32 cellular contexts compared by ENCODE assay signal in the genomic region with DNA sequence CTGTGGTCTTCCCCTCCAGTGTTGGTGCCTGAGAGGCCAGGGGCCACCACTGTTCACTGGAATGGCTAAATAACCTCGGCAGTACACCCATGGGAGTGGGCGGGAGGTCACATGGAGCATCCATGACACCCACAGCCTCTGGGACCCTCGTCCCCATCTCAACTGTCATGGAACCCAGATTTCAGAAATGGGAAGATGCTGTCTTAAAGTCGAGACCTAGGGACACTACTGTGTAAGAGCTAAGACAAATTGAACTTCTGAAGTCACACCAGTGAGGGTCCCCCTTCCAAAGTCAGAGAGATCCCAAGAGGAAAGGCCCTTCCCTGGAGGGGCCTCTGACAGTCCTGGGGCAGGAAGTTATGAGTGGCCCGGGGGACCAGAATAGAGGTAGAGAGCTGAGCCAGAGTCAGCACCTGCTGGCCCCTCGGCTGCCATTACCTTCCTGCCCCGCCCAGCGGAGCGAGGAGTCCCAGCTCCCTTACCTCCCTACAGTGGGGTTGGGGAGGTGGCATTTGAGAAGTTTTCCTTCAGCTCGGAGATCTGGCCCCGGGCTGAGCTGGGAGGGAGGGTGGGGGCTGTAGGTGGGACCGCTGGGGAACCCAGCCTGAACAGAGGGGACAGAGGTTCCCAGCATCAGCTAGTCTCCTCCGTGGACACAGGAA. TPM values are rescaled to one million over a fixed set of nuclear protein-coding genes. Genes with fewer than 3 reads are reported as not detected.
"Had no signal": no experiment of that assay in that cellular context is flagged by ENCODE, and none has a peak within 500 bp of the region (broad histone marks: within the 10 kb centered on the region; RNA-seq: fewer than 3 reads in every experiment).

No MANE protein-coding gene starts in this region.

- H3K9ac ChIP-seq: parathyroid adenoma had no signal

- FAIRE-seq: endometrium, keratinocyte had no signal

- H3K79me2 ChIP-seq: parathyroid adenoma had no signal

- H3K9me3 Mint-ChIP-seq: memory B cell, natural killer cell had no signal

- H3K27ac ChIP-seq: coronary artery, esophagus squamous epithelium, heart right ventricle, parathyroid adenoma, thoracic aorta, tibial nerve, upper lobe of right lung, uterus had no signal

- ATAC-seq: heart right ventricle; left lobe of liver; natural killer cell; sciatic nerve; stimulated activated naive CD8-positive, alpha-beta T cell treated with anti-CD3 and anti-CD28 coated beads, Interleukin-15, Interleukin-2, amounts not matched to agents 100 U/mL and 50 U/mL, for 24 hours; upper lobe of right lung had no signal

- DNase-seq: dermis blood vessel endothelial cell; effector memory CD4-positive, alpha-beta T cell; erythroblast; esophagus squamous epithelium; foreskin melanocyte; glutamatergic neuron; heart right ventricle; hippocampal formation; natural killer cell; stimulated activated CD4-positive, alpha-beta T cell treated with anti-CD3 and anti-CD28 coated beads, Interleukin-12 subunit alpha, Interleukin-12 subunit beta, amount 100 ng/mL, for 4 hours; stimulated activated CD4-positive, alpha-beta T cell treated with anti-CD3 and anti-CD28 coated beads, Interleukin-1b, Interleukin-23, amount 100 ng/mL, for 48 hours; stimulated activated CD4-positive, alpha-beta T cell treated with anti-CD3 and anti-CD28 coated beads, Interleukin-4, amount 100 ng/mL, for 1 hour; stimulated activated CD8-positive, alpha-beta memory T cell treated with anti-CD3 and anti-CD28 coated beads, Interleukin-4, amount 100 ng/mL, for 48 hours; stimulated activated naive CD8-positive, alpha-beta T cell treated with anti-CD3 and anti-CD28 coated beads, Interleukin-15, Interleukin-2, amounts not matched to agents 100 U/mL and 50 U/mL, for 24 hours; substantia nigra; upper lobe of right lung; uterus had no signal

- H3K36me3 Mint-ChIP-seq: natural killer cell had no signal

- H3K4me1 ChIP-seq: parathyroid adenoma had no signal

- H3K4me3 ChIP-seq: coronary artery, esophagus squamous epithelium, heart right ventricle, lung, smooth muscle cell, thoracic aorta, tibial nerve, upper lobe of right lung, uterus had no signal

- H3K9me3 ChIP-seq: heart right ventricle, thoracic aorta, upper lobe of right lung, uterus had no signal

- H3K4me2 ChIP-seq: smooth muscle cell had no signal

- H3K27ac Mint-ChIP-seq: memory B cell, natural killer cell, progenitor cell of endocrine pancreas had no signal

- H2AFZ ChIP-seq: parathyroid adenoma had no signal

- H3K36me3 ChIP-seq: esophagus squamous epithelium, heart right ventricle, thoracic aorta, tibial nerve, upper lobe of right lung, uterus had no signal

- H3K4me3 Mint-ChIP-seq: memory B cell, natural killer cell had no signal

RNA-seq across cellular contexts. Expression of a gene that starts 7.6 kb away (rescaled TPM):
- total RNA-seq: dermis blood vessel endothelial cell, esophagus squamous epithelium, left lobe of liver, liver, lung, mononuclear cell, natural killer cell, sciatic nerve, thoracic aorta, tibial nerve, upper lobe of right lung had no signal
- polyA plus RNA-seq: keratinocyte, liver, neural cell had no signal
